1 cellular context compared by ENCODE assay signal in genomic region chr16:684067-684794, GRCh38.
TF ChIP-seq lines count a peak whose summit lies in the region.

Gene JMJD8, minus strand, starts transcription at chr16:684334. Its CDS starts 15 bp downstream, at chr16:684319.

TF ChIP-seq in K562, 482 proteins besides CTCF, POLR2A, EP300 and RAD21 (continued from another document):
- TF ChIP-seq, protein P1, sequence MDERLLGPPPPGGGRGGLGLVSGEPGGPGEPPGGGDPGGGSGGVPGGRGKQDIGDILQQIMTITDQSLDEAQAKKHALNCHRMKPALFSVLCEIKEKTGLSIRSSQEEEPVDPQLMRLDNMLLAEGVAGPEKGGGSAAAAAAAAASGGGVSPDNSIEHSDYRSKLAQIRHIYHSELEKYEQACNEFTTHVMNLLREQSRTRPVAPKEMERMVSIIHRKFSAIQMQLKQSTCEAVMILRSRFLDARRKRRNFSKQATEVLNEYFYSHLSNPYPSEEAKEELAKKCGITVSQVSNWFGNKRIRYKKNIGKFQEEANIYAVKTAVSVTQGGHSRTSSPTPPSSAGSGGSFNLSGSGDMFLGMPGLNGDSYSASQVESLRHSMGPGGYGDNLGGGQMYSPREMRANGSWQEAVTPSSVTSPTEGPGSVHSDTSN (CRISPR knock-in tag; IDR thresholded peaks at IDR 0.05; ENCODE audit: low read depth) = no peak
- TF ChIP-seq, protein P1 (tag; conservative IDR thresholded peaks at IDR 0.05; ENCODE audit: low read depth) = no peak
- TF ChIP-seq REST (CRISPR knock-in tag; IDR thresholded peaks at IDR 0.05; ENCODE audit: low read depth) (no peak), WHSC1 (IDR thresholded peaks at IDR 0.05; ENCODE audit: low read length) (no peak)
